Comparison of ENCODE assay signal across 1 cellular context in genomic region chr14:102087762-102088011, GRCh38.
A peak's percentile ranks its signal among the peaks of the same experiment; 100 is the strongest.
TF ChIP-seq lines count a peak whose summit lies in the region.

No MANE protein-coding gene starts in this region.

TF ChIP-seq in GM12878, 131 proteins besides CTCF, POLR2A, EP300 and RAD21 (continued from another document and continues in another):
- TF ChIP-seq E2F8 (IDR thresholded peaks at IDR 0.05; ENCODE audit: low read depth, partially characterized antibody) (no peak), POLR2AphosphoS5 (IDR thresholded peaks at IDR 0.05; ENCODE audit: low read length) (no peak), RUNX3 (IDR thresholded peaks at IDR 0.05; ENCODE audit: low read length) (no peak; the same call in 1 of the 2 replicates), SMARCA5 (IDR thresholded peaks at IDR 0.05) (no peak), SUZ12 (IDR thresholded peaks at IDR 0.05; ENCODE audit: unreplicated experiment) (no peak), CBX3 (IDR thresholded peaks at IDR 0.05; ENCODE audit: borderline replicate concordance, low read depth) (no peak), NBN (IDR thresholded peaks at IDR 0.05) (peak; percentile 52), NR2C2 (IDR thresholded peaks at IDR 0.05; ENCODE audit: borderline replicate concordance, control insufficient read depth, insufficient read length, low read depth) (no peak), FOS (IDR thresholded peaks at IDR 0.05; ENCODE audit: borderline replicate concordance, extremely low read depth, insufficient read length) (no peak), IRF3 (IDR thresholded peaks at IDR 0.05) (no peak), EGR1 (IDR thresholded peaks at IDR 0.05; ENCODE audit: borderline replicate concordance in 1 of 2, low read depth in 2 of 2, low read length in 2 of 2) (no peak), IKZF2 (IDR thresholded peaks at IDR 0.05) (no peak; a peak in 1 of 4 replicates), RELB (IDR thresholded peaks at IDR 0.05; ENCODE audit: low read depth) (no peak), EZH2 (IDR thresholded peaks at IDR 0.05; ENCODE audit: borderline replicate concordance, control insufficient read depth, low read depth, low read length) (no peak), GATAD2B (conservative IDR thresholded peaks at IDR 0.05; ENCODE audit: low read depth) (no peak), CHD4 (IDR thresholded peaks at IDR 0.05) (no peak), ASH2L (IDR thresholded peaks at IDR 0.05; ENCODE audit: borderline replicate concordance, low read depth) (no peak), RFX5 (IDR thresholded peaks at IDR 0.05; ENCODE audit: low read depth, low read length) (no peak), SMAD1 (IDR thresholded peaks at IDR 0.05; ENCODE audit: low read depth, partially characterized antibody) (no peak), ZNF384 (IDR thresholded peaks at IDR 0.05; ENCODE audit: borderline replicate concordance, low read depth, low read length) (peak; percentile 67), ZNF207 (IDR thresholded peaks at IDR 0.05; ENCODE audit: borderline replicate concordance) (no peak), PML (IDR thresholded peaks at IDR 0.05; ENCODE audit: low read length) (no peak), HDGF (IDR thresholded peaks at IDR 0.05) (0 out of 2 replicates have a peak, but pooled peaks have one; percentile 10), KAT2A (conservative IDR thresholded peaks at IDR 0.05; ENCODE audit: control insufficient read depth, low read depth, low read length) (no peak), SREBF2 (IDR thresholded peaks at IDR 0.05; ENCODE audit: low read length) (no peak), ZNF687 (IDR thresholded peaks at IDR 0.05) (no peak), CEBPZ (IDR thresholded peaks at IDR 0.05; ENCODE audit: low read depth, low read length) (no peak), BCL11A (IDR thresholded peaks at IDR 0.05; ENCODE audit: low read depth, low read length) (no peak), MTA3 (IDR thresholded peaks at IDR 0.05; ENCODE audit: borderline replicate concordance, low read length) (0 out of 2 replicates have a peak, but pooled peaks have one; percentile 32), TCF12 (IDR thresholded peaks at IDR 0.05; ENCODE audit: low read depth, low read length) (no peak), MYC (IDR thresholded peaks at IDR 0.05; ENCODE audit: insufficient read depth, insufficient read length, insufficient replicate concordance, low read length, severe bottlenecking) (peak; percentile 67), ZBED1 (IDR thresholded peaks at IDR 0.05; ENCODE audit: borderline replicate concordance) (no peak), CUX1 (IDR thresholded peaks at IDR 0.05; ENCODE audit: insufficient replicate concordance, low read depth, low read length) (no peak), ETV6 (conservative IDR thresholded peaks at IDR 0.05 in 1 of 2, IDR thresholded peaks at IDR 0.05 in 1 of 2; ENCODE audit: borderline replicate concordance in 1 of 2, low read depth in 1 of 2) (no peak), NFXL1 (IDR thresholded peaks at IDR 0.05; ENCODE audit: borderline replicate concordance) (no peak), CBX5 (IDR thresholded peaks at IDR 0.05; ENCODE audit: low read depth) (no peak), ZBTB4 (CRISPR knock-in tag; IDR thresholded peaks at IDR 0.05) (no peak), GABPA (IDR thresholded peaks at IDR 0.05; ENCODE audit: low read depth) (no peak), NRF1 (conservative IDR thresholded peaks at IDR 0.05; ENCODE audit: low read depth, low read length) (no peak)
